26 cellular contexts compared by ENCODE assay signal in the genomic region with DNA sequence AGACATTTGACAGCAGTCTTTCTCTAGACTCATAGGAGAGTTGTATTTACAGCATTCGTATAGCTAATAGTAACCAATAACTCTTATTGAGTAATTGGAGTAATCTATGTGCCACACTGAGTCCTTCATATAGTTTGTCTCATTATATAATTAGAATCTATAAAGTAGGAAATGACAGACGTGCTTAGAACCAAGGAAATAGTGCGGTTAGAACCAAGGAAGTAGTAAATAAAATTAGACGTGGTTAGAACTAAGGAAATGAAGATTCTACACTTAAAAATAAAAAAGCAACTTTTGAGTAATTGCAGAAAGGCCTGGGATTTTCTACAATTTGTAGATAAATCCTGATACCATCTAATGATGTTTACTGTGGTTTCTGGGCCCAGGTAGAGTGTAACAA.
DNase-seq lines count a peak whose midpoint lies in the region; ATAC-seq, FAIRE-seq and TF ChIP-seq lines count a peak whose summit lies in the region.
"Had no signal": no experiment of that assay in that cellular context is flagged by ENCODE, and none has a peak within 500 bp of the region (broad histone marks: within the 10 kb centered on the region; RNA-seq: fewer than 3 reads in every experiment).

No MANE protein-coding gene starts in this region.

- H3K9me3 Mint-ChIP-seq in activated CD4-positive, alpha-beta T cell treated with anti-CD3 and anti-CD28 coated beads, Interleukin-2, amount 10 ng/mL, durations not matched to agents 7 days and 5 days = peaks cover 26% of the 10 kb centered on the region
- peaks cover 18% of the 10 kb centered on the region for H3K9me3 Mint-ChIP-seq in activated CD4-positive, alpha-beta T cell treated with anti-CD3 and anti-CD28 coated beads for 36 hours (ENCODE audit: low read depth)
- H3K9me3 Mint-ChIP-seq in naive thymus-derived CD4-positive, alpha-beta T cell = peaks cover 6 to 30% (median 17%) of the 10 kb centered on the region in 11 donors

- H3K27ac ChIP-seq in naive thymus-derived CD4-positive, alpha-beta T cell (ENCODE audit: low read depth, low read length) = no peak overlapping the region
- H3K27ac ChIP-seq: 22Rv1, adrenal gland, body of pancreas, prostate gland, SK-N-MC had no signal

- intact Hi-C loops in activated CD4-positive, alpha-beta T cell treated with anti-CD3 and anti-CD28 coated beads for 36 hours (cut with DNase I, micrococcal nuclease) = no loop called here
- intact Hi-C loops in naive thymus-derived CD4-positive, alpha-beta T cell (cut with micrococcal nuclease) = loop anchor here in 1 of 2 donors (2.0 kb wide), 1 partner anchor 111 kb away; no protein-coding TSS in a partner anchor

- peaks cover 7 to 14% of the 10 kb centered on the region in 2 donors for H3K4me1 ChIP-seq in naive thymus-derived CD4-positive, alpha-beta T cell (ENCODE audit: control insufficient read depth in 2 of 2, insufficient read depth in 2 of 2, low read length in 2 of 2)
- H3K4me1 ChIP-seq: adrenal gland, body of pancreas, prostate gland had no signal

- ATAC-seq in activated CD4-positive, alpha-beta T cell treated with anti-CD3 and anti-CD28 coated beads for 36 hours = no peak
- ATAC-seq in T-helper 17 cell (peak; percentile 48), HG02885 (IDR thresholded peaks at IDR 0.05; ENCODE audit: poor library complexity, unreplicated experiment) (no peak)
- ATAC-seq in naive thymus-derived CD4-positive, alpha-beta T cell = peak; percentile 29
- ATAC-seq: body of pancreas; HCT116; sciatic nerve; stimulated activated naive B cell treated with anti-CD40 and anti-IgM and Interleukin-4, amounts not matched to agents 10 μg/mL and 1 μg/mL and 100 μg/mL, for 72 hours had no signal

- no peak for DNase-seq in activated CD4-positive, alpha-beta T cell treated with anti-CD3 and anti-CD28 coated beads, Interleukin-2, amount 10 ng/mL, durations not matched to agents 7 days and 5 days
- DNase-seq in activated CD4-positive, alpha-beta T cell treated with anti-CD3 and anti-CD28 coated beads for 36 hours = no peak
- DNase-seq in GM12892 (ENCODE audit: insufficient read length) (no peak), T-helper 17 cell (no peak), dermis blood vessel endothelial cell (no peak), NOMO-1 treated with DMSO at 0.1 percent for 48 hours (lab: John Stamatoyannopoulos, UW; ENCODE audit: unreplicated experiment) (no peak)
- peak in 3 of 9 donors; percentile 10 to 23 (median 21) for DNase-seq in naive thymus-derived CD4-positive, alpha-beta T cell
- DNase-seq: activated CD4-positive, alpha-beta T cell treated with anti-CD3 and anti-CD28 coated beads for 48 hours; activated CD8-positive, alpha-beta memory T cell treated with anti-CD3 and anti-CD28 coated beads, Interleukin-2, amount 50 U/mL, for 4 hours; adrenal gland; body of pancreas; DMS53; GDM1; hypothalamus; KBM-7; NCI-H1436 treated with DMSO at 0.1 percent for 48 hours; NCI-H446 treated with DMSO at 0.1 percent for 48 hours; nucleus accumbens; stimulated activated naive B cell treated with anti-CD40 and anti-IgM and Interleukin-4, amounts not matched to agents 10 μg/mL and 1 μg/mL and 100 μg/mL, for 72 hours had no signal

- no peak for TF ChIP-seq POLR2A in GM12892 (IDR thresholded peaks at IDR 0.05; ENCODE audit: low read depth, low read length)

- CTCF ChIA-PET in activated CD4-positive, alpha-beta T cell treated with anti-CD3 and anti-CD28 coated beads, Interleukin-2, amount 10 ng/mL, durations not matched to agents 7 days and 5 days (lab: Charles Lee) = interaction anchor here (1.1 kb wide), 1 partner anchor 44 kb away, joined by 3 read pairs; no protein-coding TSS in a partner anchor
- CTCF ChIA-PET in activated CD4-positive, alpha-beta T cell treated with anti-CD3 and anti-CD28 coated beads for 36 hours (lab: Charles Lee) = interaction anchor here (0.8 kb wide), 1 partner anchor 28 kb away, joined by 3 read pairs; no protein-coding TSS in a partner anchor
- CTCF ChIA-PET in naive thymus-derived CD4-positive, alpha-beta T cell (lab: Charles Lee) = no interaction called here

- H3K4me3 Mint-ChIP-seq in activated CD4-positive, alpha-beta T cell treated with anti-CD3 and anti-CD28 coated beads, Interleukin-2, amount 10 ng/mL, durations not matched to agents 7 days and 5 days = no peak overlapping the region
- no peak overlapping the region for H3K4me3 Mint-ChIP-seq in activated CD4-positive, alpha-beta T cell treated with anti-CD3 and anti-CD28 coated beads for 36 hours
- peak overlapping the region; percentile 49 for H3K4me3 Mint-ChIP-seq in T-helper 17 cell
- peak overlapping the region in 9 of 10 donors; percentile 0 to 73 (median 59) for H3K4me3 Mint-ChIP-seq in naive thymus-derived CD4-positive, alpha-beta T cell
- H3K4me3 Mint-ChIP-seq: stimulated activated naive B cell treated with anti-CD40 and anti-IgM and Interleukin-4, amounts not matched to agents 10 μg/mL and 1 μg/mL and 100 μg/mL, for 72 hours had no signal

- H3K27me3 ChIP-seq in naive thymus-derived CD4-positive, alpha-beta T cell (ENCODE audit: control insufficient read depth in 2 of 2, insufficient read depth in 2 of 2, low read length in 2 of 2) = no peaks in the 10 kb centered on the region
- H3K27me3 ChIP-seq: adrenal gland, body of pancreas had no signal

- peak overlapping the region; percentile 32 for H3K27ac Mint-ChIP-seq in activated CD4-positive, alpha-beta T cell treated with anti-CD3 and anti-CD28 coated beads, Interleukin-2, amount 10 ng/mL, durations not matched to agents 7 days and 5 days
- H3K27ac Mint-ChIP-seq in activated CD4-positive, alpha-beta T cell treated with anti-CD3 and anti-CD28 coated beads for 36 hours = no peak overlapping the region
- no peak overlapping the region for H3K27ac Mint-ChIP-seq in T-helper 17 cell
- H3K27ac Mint-ChIP-seq in naive thymus-derived CD4-positive, alpha-beta T cell = peak overlapping the region in 6 of 9 donors; percentile 10 to 83 (median 23)

- peaks cover 25% of the 10 kb centered on the region for H3K36me3 Mint-ChIP-seq in activated CD4-positive, alpha-beta T cell treated with anti-CD3 and anti-CD28 coated beads, Interleukin-2, amount 10 ng/mL, durations not matched to agents 7 days and 5 days (ENCODE audit: low read depth)
- H3K36me3 Mint-ChIP-seq in activated CD4-positive, alpha-beta T cell treated with anti-CD3 and anti-CD28 coated beads for 36 hours (ENCODE audit: low read depth) = peaks cover 30% of the 10 kb centered on the region
- no peaks in the 10 kb centered on the region for H3K36me3 Mint-ChIP-seq in T-helper 17 cell (ENCODE audit: low read depth)
- H3K36me3 Mint-ChIP-seq in naive thymus-derived CD4-positive, alpha-beta T cell = peaks cover 0 to 35% (median 6%) of the 10 kb centered on the region in 5 donors

- H3K36me3 ChIP-seq in naive thymus-derived CD4-positive, alpha-beta T cell (ENCODE audit: control insufficient read depth in 2 of 3, insufficient read depth in 3 of 3, low read length in 3 of 3) = no peaks in the 10 kb centered on the region
- H3K36me3 ChIP-seq: adrenal gland, prostate gland had no signal

- POLR2A ChIA-PET in activated CD4-positive, alpha-beta T cell treated with anti-CD3 and anti-CD28 coated beads, Interleukin-2, amount 10 ng/mL, durations not matched to agents 7 days and 5 days (lab: Charles Lee) = no interaction called here
- POLR2A ChIA-PET in activated CD4-positive, alpha-beta T cell treated with anti-CD3 and anti-CD28 coated beads for 36 hours (lab: Charles Lee) = no interaction called here
- POLR2A ChIA-PET in naive thymus-derived CD4-positive, alpha-beta T cell (lab: Charles Lee) = no interaction called here

- H3K4me3 ChIP-seq in naive thymus-derived CD4-positive, alpha-beta T cell (ENCODE audit: low read length) = peak overlapping the region; percentile 1
- H3K4me3 ChIP-seq: adrenal gland, body of pancreas, prostate gland, SK-N-MC had no signal

- FAIRE-seq in GM12892 (lab: Jason Lieb, UNC) = peak; percentile 5
- FAIRE-seq: endothelial cell of umbilical vein had no signal

- H3K4me1 Mint-ChIP-seq in activated CD4-positive, alpha-beta T cell treated with anti-CD3 and anti-CD28 coated beads, Interleukin-2, amount 10 ng/mL, durations not matched to agents 7 days and 5 days = peaks cover 12% of the 10 kb centered on the region
- peaks cover 19% of the 10 kb centered on the region for H3K4me1 Mint-ChIP-seq in activated CD4-positive, alpha-beta T cell treated with anti-CD3 and anti-CD28 coated beads for 36 hours
- H3K4me1 Mint-ChIP-seq in T-helper 17 cell = peaks cover 5% of the 10 kb centered on the region
- H3K4me1 Mint-ChIP-seq in naive thymus-derived CD4-positive, alpha-beta T cell = peaks cover 6 to 44% (median 30%) of the 10 kb centered on the region in 7 donors

- H3K9me3 ChIP-seq in T-helper 17 cell (ENCODE audit: control insufficient read depth, low read length, poor library complexity, severe bottlenecking) = peaks cover 3% of the 10 kb centered on the region
- H3K9me3 ChIP-seq in naive thymus-derived CD4-positive, alpha-beta T cell (ENCODE audit: control insufficient read depth in 2 of 3, low read length in 3 of 3) = no peaks in the 10 kb centered on the region
- H3K9me3 ChIP-seq: adrenal gland, body of pancreas, prostate gland had no signal

- H3K27me3 Mint-ChIP-seq in activated CD4-positive, alpha-beta T cell treated with anti-CD3 and anti-CD28 coated beads, Interleukin-2, amount 10 ng/mL, durations not matched to agents 7 days and 5 days = no peaks in the 10 kb centered on the region
- H3K27me3 Mint-ChIP-seq in activated CD4-positive, alpha-beta T cell treated with anti-CD3 and anti-CD28 coated beads for 36 hours = no peaks in the 10 kb centered on the region
- no peaks in the 10 kb centered on the region for H3K27me3 Mint-ChIP-seq in T-helper 17 cell
- no peaks in the 10 kb centered on the region for H3K27me3 Mint-ChIP-seq in naive thymus-derived CD4-positive, alpha-beta T cell
- H3K27me3 Mint-ChIP-seq: stimulated activated naive B cell treated with anti-CD40 and anti-IgM and Interleukin-4, amounts not matched to agents 10 μg/mL and 1 μg/mL and 100 μg/mL, for 72 hours had no signal

Comparison
In these comparisons a context has a peak if more than half of its experiments do, and no peak if none do; other contexts are left out.
1. H3K27ac Mint-ChIP-seq: peak in activated CD4-positive, alpha-beta T cell treated with anti-CD3 and anti-CD28 coated beads, Interleukin-2, amount 10 ng/mL, durations not matched to agents 7 days and 5 days (single experiment) and naive thymus-derived CD4-positive, alpha-beta T cell (6 of 9); none in activated CD4-positive, alpha-beta T cell treated with anti-CD3 and anti-CD28 coated beads for 36 hours (single experiment) and T-helper 17 cell (single experiment).
2. H3K4me3 Mint-ChIP-seq: peak in T-helper 17 cell (single experiment) and naive thymus-derived CD4-positive, alpha-beta T cell (9 of 10); none in activated CD4-positive, alpha-beta T cell treated with anti-CD3 and anti-CD28 coated beads, Interleukin-2, amount 10 ng/mL, durations not matched to agents 7 days and 5 days (single experiment) and activated CD4-positive, alpha-beta T cell treated with anti-CD3 and anti-CD28 coated beads for 36 hours (single experiment).
3. ATAC-seq: peak in T-helper 17 cell (single experiment) and naive thymus-derived CD4-positive, alpha-beta T cell (single experiment); none in activated CD4-positive, alpha-beta T cell treated with anti-CD3 and anti-CD28 coated beads for 36 hours (single experiment) and HG02885 (single experiment).